In the genomic region with DNA sequence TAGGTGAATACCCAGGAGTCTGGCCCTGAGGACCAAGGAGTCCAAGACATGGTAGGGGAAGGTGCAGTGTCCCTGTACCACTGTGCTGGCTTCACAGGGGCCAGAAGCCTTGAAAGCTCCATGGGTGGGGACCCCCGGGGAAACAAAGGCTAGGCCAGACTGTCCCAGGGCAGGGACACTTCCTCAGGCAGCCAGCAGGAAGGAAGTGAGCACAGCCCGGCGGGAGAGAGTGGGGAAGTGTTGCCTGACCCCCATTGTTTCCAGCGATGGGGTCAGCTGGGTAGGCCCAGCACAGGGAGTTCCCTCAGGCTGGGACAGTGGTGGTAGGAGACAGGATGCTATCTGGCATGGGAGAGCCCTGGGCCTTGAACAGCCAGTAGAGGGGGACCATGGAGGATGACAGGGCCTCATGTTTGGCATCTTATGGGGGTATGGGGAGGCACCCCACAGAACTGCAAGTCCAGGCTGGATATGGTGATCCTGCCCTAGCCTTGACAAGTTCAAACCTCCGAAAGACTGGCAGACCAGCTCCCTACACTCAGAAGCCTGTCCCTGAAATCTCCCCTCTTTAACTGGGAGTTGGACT, we compare ENCODE assay signal across 7 cellular contexts. TPM values are rescaled to one million over a fixed set of nuclear protein-coding genes. Genes with fewer than 3 reads are reported as not detected.
DNase-seq lines count a peak whose midpoint lies in the region; ATAC-seq and TF ChIP-seq lines count a peak whose summit lies in the region.

No MANE protein-coding gene starts in this region.

- H4K91ac ChIP-seq in IMR-90 (ENCODE audit: insufficient read depth, low read depth, low read length), result no peak overlapping the region

- H4K20me1 ChIP-seq in IMR-90 (ENCODE audit: insufficient read depth, low read length), result peaks cover 12% of the 10 kb centered on the region; the same call in 1 of the 2 replicates
- H4K20me1 ChIP-seq in OCI-LY7 (ENCODE audit: insufficient read depth, low read length), result no peaks in the 10 kb centered on the region

- POLR2A ChIA-PET in IMR-90 (lab: Charles Lee; ENCODE audit: unreplicated experiment) (interaction anchor here (1.0 kb wide), 1 partner anchor 13 kb away, joined by 4 read pairs; no protein-coding TSS in a partner anchor), OCI-LY7 (lab: Charles Lee) (interaction anchor here (1.2 kb wide), 1 partner anchor 27 kb away, joined by 3 read pairs; a partner anchor contains a TSS)

- no peak overlapping the region for H4K8ac ChIP-seq in IMR-90 (ENCODE audit: low read depth in 2 of 2, low read length in 2 of 2)

- no peak overlapping the region for H3K18ac ChIP-seq in IMR-90 (ENCODE audit: low read depth, low read length)

- no peak overlapping the region for H3K56ac ChIP-seq in IMR-90 (ENCODE audit: extremely low read depth, insufficient read depth, low read length)

- H4K5ac ChIP-seq in IMR-90 (ENCODE audit: low read depth, low read length), result no peak overlapping the region

- no peaks in the 10 kb centered on the region for H3K9me2 ChIP-seq in OCI-LY7 (ENCODE audit: insufficient read depth, low read length)

- H2BK120ac ChIP-seq in IMR-90 (ENCODE audit: low read depth, low read length), result no peak overlapping the region

- no peak overlapping the region for H3K14ac ChIP-seq in IMR-90 (replicated peaks; ENCODE audit: low read depth, low read length)

- DNase-seq in IMR-90 (no peak), lower lobe of right lung (peak; percentile 72), substantia nigra (lab: John Stamatoyannopoulos, UW) (peak in 2 of 49 donors; percentile 31 to 37), NCI-H510A treated with DMSO at 0.1 percent for 48 hours (lab: John Stamatoyannopoulos, UW) (no peak), OCI-LY7 (ENCODE audit: low spot score) (no peak)
- no peak for DNase-seq in effector memory CD4-positive, alpha-beta T cell

- H3K9me3 ChIP-seq in IMR-90 (ENCODE audit: control insufficient read depth, insufficient read depth, low read length) (no peaks in the 10 kb centered on the region), lower lobe of right lung (no peaks in the 10 kb centered on the region), OCI-LY7 (ENCODE audit: low read length) (no peaks in the 10 kb centered on the region)
- H3K9me3 ChIP-seq in effector memory CD4-positive, alpha-beta T cell (ENCODE audit: control insufficient read depth, low read length), result no peaks in the 10 kb centered on the region

- no peak for TF ChIP-seq RAD21 in IMR-90 (IDR thresholded peaks at IDR 0.05; ENCODE audit: low read length)

- no TSS peak for BruUV-seq in IMR-90 (replicated peaks; lab: Mats Ljungman, UMichigan)
- no TSS peak for BruUV-seq in OCI-LY7 (replicated peaks; lab: Mats Ljungman, UMichigan)

- no peak overlapping the region for H3K4me2 ChIP-seq in IMR-90 (ENCODE audit: low read depth, low read length)
- no peak overlapping the region for H3K4me2 ChIP-seq in OCI-LY7 (ENCODE audit: low read length)

- TF ChIP-seq POLR2A in IMR-90 (IDR thresholded peaks at IDR 0.05; ENCODE audit: low read depth, low read length), result no peak

- TF ChIP-seq CTCF in IMR-90 (conservative IDR thresholded peaks at IDR 0.05; ENCODE audit: low read depth, low read length) (no peak), lower lobe of right lung (IDR thresholded peaks at IDR 0.05) (peak; percentile 11), OCI-LY7 (conservative IDR thresholded peaks at IDR 0.05; ENCODE audit: low read length) (no peak)

- H3K23ac ChIP-seq in IMR-90 (ENCODE audit: low read depth, low read length), result no peak overlapping the region

- no peak overlapping the region for H3K9ac ChIP-seq in IMR-90 (ENCODE audit: low read depth, low read length)

- dilution Hi-C loops in IMR-90 (cut with HindIII; ENCODE audit: low sequenced_read_pairs, unreplicated experiment), result no loop called here

- H2AFZ ChIP-seq in IMR-90 (replicated peaks; ENCODE audit: low read length, poor library complexity), result no peak overlapping the region
- no peak overlapping the region for H2AFZ ChIP-seq in OCI-LY7 (ENCODE audit: low read length)

- H3K27me3 ChIP-seq in IMR-90 (ENCODE audit: control insufficient read depth, insufficient read depth, low read length), result no peaks in the 10 kb centered on the region
- no peaks in the 10 kb centered on the region for H3K27me3 ChIP-seq in lower lobe of right lung (ENCODE audit: low read depth)
- H3K27me3 ChIP-seq in effector memory CD4-positive, alpha-beta T cell (replicated peaks; ENCODE audit: control insufficient read depth, insufficient read depth, low read length, poor library complexity, severe bottlenecking), result no peaks in the 10 kb centered on the region

- no peak overlapping the region for H3K27ac ChIP-seq in IMR-90 (ENCODE audit: insufficient read depth, low read length)
- H3K27ac ChIP-seq in cingulate gyrus (ENCODE audit: low read depth, low read length), result peak overlapping the region; percentile 98
- peak overlapping the region; percentile 98 for H3K27ac ChIP-seq in lower lobe of right lung
- H3K27ac ChIP-seq in substantia nigra (ENCODE audit: low read depth, low read length, poor library complexity, severe bottlenecking), result peak overlapping the region; percentile 97
- H3K27ac ChIP-seq in effector memory CD4-positive, alpha-beta T cell (ENCODE audit: insufficient read depth, low read length, poor library complexity, severe bottlenecking), result no peak overlapping the region
- H3K27ac ChIP-seq in OCI-LY7 (ENCODE audit: low read depth, low read length, poor library complexity, severe bottlenecking), result no peak overlapping the region

- no peak overlapping the region for H2AK5ac ChIP-seq in IMR-90 (ENCODE audit: low read depth, low read length)

- H3K79me1 ChIP-seq in IMR-90 (ENCODE audit: low read depth in 1 of 2, low read length in 2 of 2), result peaks cover 27 to 51% of the 10 kb centered on the region in 2 experiments

- H3K4me1 ChIP-seq in IMR-90 (ENCODE audit: control insufficient read depth, insufficient read depth, low read length) (peaks cover 26% of the 10 kb centered on the region), lower lobe of right lung (peaks cover 81% of the 10 kb centered on the region), OCI-LY7 (ENCODE audit: insufficient read depth, low read length, poor library complexity, severe bottlenecking) (peaks cover 34% of the 10 kb centered on the region)
- peaks cover 40% of the 10 kb centered on the region for H3K4me1 ChIP-seq in effector memory CD4-positive, alpha-beta T cell (ENCODE audit: control insufficient read depth, insufficient read depth, low read length, poor library complexity, severe bottlenecking)

- H3K4me3 ChIP-seq in IMR-90 (ENCODE audit: insufficient read depth, low read depth, low read length), result no peak overlapping the region
- H3K4me3 ChIP-seq in lower lobe of right lung, result peak overlapping the region; percentile 91
- no peak overlapping the region for H3K4me3 ChIP-seq in effector memory CD4-positive, alpha-beta T cell (ENCODE audit: insufficient read depth, low read depth, low read length, poor library complexity, severe bottlenecking)
- no peak overlapping the region for H3K4me3 ChIP-seq in OCI-LY7 (ENCODE audit: low read depth, low read length, poor library complexity, severe bottlenecking)

- intact Hi-C loops in IMR-90 (cut with micrococcal nuclease), result loop anchor here (1.0 to 5.0 kb wide), 3 partner anchors 61 to 129 kb away; no protein-coding TSS in a partner anchor
- intact Hi-C loops in lower lobe of right lung (cut with DNase I), result no loop called here
- intact Hi-C loops in OCI-LY7 (cut with micrococcal nuclease; ENCODE audit: unreplicated experiment), result loop anchor here (1.0 to 5.0 kb wide), 3 partner anchors 24 to 96 kb away; a partner anchor contains a TSS

- H3K9me1 ChIP-seq in IMR-90 (ENCODE audit: insufficient read depth, low read length), result peaks cover 8% of the 10 kb centered on the region

- H3K4ac ChIP-seq in IMR-90 (ENCODE audit: low read depth, low read length), result no peak overlapping the region

- H2BK15ac ChIP-seq in IMR-90 (ENCODE audit: low read depth, low read length), result no peak overlapping the region

- no peak overlapping the region for H2BK5ac ChIP-seq in IMR-90 (ENCODE audit: low read depth, low read length, poor library complexity, severe bottlenecking)

- no peak overlapping the region for H2BK20ac ChIP-seq in IMR-90 (ENCODE audit: low read depth, low read length)

- peaks cover 16% of the 10 kb centered on the region for H3K36me3 ChIP-seq in IMR-90 (ENCODE audit: control insufficient read depth, insufficient read depth, low read length)
- peaks cover 31% of the 10 kb centered on the region for H3K36me3 ChIP-seq in lower lobe of right lung
- H3K36me3 ChIP-seq in effector memory CD4-positive, alpha-beta T cell (ENCODE audit: control insufficient read depth, insufficient read depth, low read length), result no peaks in the 10 kb centered on the region
- H3K36me3 ChIP-seq in OCI-LY7 (ENCODE audit: insufficient read depth, low read length), result peaks cover 20% of the 10 kb centered on the region; the same call in 1 of the 2 replicates

- H2AK9ac ChIP-seq in IMR-90 (replicated peaks; ENCODE audit: low read depth, low read length, poor library complexity), result peak overlapping the region; percentile 67

- in situ Hi-C loops in IMR-90 (cut with MboI; ENCODE audit: low sequenced_read_pairs), result no loop called here

- ATAC-seq in IMR-90 (ENCODE audit: low read depth) (no peak), lower lobe of right lung (peak in 1 of 2 donors; percentile 4)

- CTCF ChIA-PET in IMR-90 (lab: Yijun Ruan, JAX), result interaction anchor here (0.7 to 1.0 kb wide), 3 partner anchors 10 to 25 kb away, joined by 3 to 4 read pairs (median 4); a partner anchor contains a TSS
- CTCF ChIA-PET in OCI-LY7 (lab: Charles Lee; ENCODE audit: unreplicated experiment), result interaction anchor here (1.9 kb wide), 1 partner anchor 31 kb away, joined by 5 read pairs; a partner anchor contains a TSS

- peaks cover 12% of the 10 kb centered on the region; the same call in 1 of the 2 replicates for H3K79me2 ChIP-seq in OCI-LY7 (ENCODE audit: insufficient read depth, low read depth, low read length)

- WGBS in IMR-90 (ENCODE audit: extremely low coverage in 2 of 2, insufficient read length in 1 of 2), 2 experiments, result 82% methylated on average over 4 of the region's 5 CpGs; no CpG with 5 or more reads in 1 of the 2 experiments

RNA-seq across cellular contexts. Expression of a gene that starts 1.2 kb away (rescaled TPM):
- total RNA-seq in IMR-90 (2012; rRNA removed) (53.6 and 56.8 TPM in 2 replicates), lower lobe of right lung (155 TPM), OCI-LY7 (2022) (7.6 and 7.7 TPM in 2 replicates)
- polyA plus RNA-seq in IMR-90 (2012; rRNA removed), result 104 and 114 TPM in 2 replicates
- polyA plus RNA-seq in IMR-90 (2012; cell fraction: cytosol; rRNA removed), result 59.7 and 156 TPM in 2 replicates
- polyA plus RNA-seq in IMR-90 (2012; cell fraction: nucleus; rRNA removed; ENCODE audit: low replicate concordance), result 32.0 and 77.6 TPM in 2 replicates
- 15.3 and 19.7 TPM in 2 replicates for total RNA-seq in OCI-LY7 (2014; rRNA removed; shearing (Covaris generic))

RNA-seq across cellular contexts. Expression of a gene that starts 4.3 kb away (rescaled TPM):
- 13.4 and 14.2 TPM in 2 replicates for total RNA-seq in IMR-90 (2012; rRNA removed)
- 24.0 and 24.8 TPM in 2 replicates for polyA plus RNA-seq in IMR-90 (2012; rRNA removed)
- 61.1 and 70.8 TPM in 2 replicates for polyA plus RNA-seq in IMR-90 (2012; cell fraction: cytosol; rRNA removed)
- polyA plus RNA-seq in IMR-90 (2012; cell fraction: nucleus; rRNA removed; ENCODE audit: low replicate concordance), result 24.8 and 29.9 TPM in 2 replicates
- 29.4 TPM for total RNA-seq in lower lobe of right lung
- total RNA-seq in OCI-LY7 (2014; rRNA removed; shearing (Covaris generic)), result 24.5 and 26.9 TPM in 2 replicates
- 20.2 and 20.4 TPM in 2 replicates for total RNA-seq in OCI-LY7 (2022)

RNA-seq across cellular contexts. Expression of a gene that starts 16.9 kb away (rescaled TPM):
- 17.4 and 18.3 TPM in 2 replicates for total RNA-seq in IMR-90 (2012; rRNA removed)
- polyA plus RNA-seq in IMR-90 (2012; rRNA removed), result 53.4 and 55.6 TPM in 2 replicates
- 48.6 and 60.5 TPM in 2 replicates for polyA plus RNA-seq in IMR-90 (2012; cell fraction: cytosol; rRNA removed)
- polyA plus RNA-seq in IMR-90 (2012; cell fraction: nucleus; rRNA removed; ENCODE audit: low replicate concordance), result 77.2 and 105 TPM in 2 replicates
- 39.5 TPM for total RNA-seq in lower lobe of right lung
- total RNA-seq in OCI-LY7 (2014; rRNA removed; shearing (Covaris generic)), result 35.8 and 36.0 TPM in 2 replicates
- total RNA-seq in OCI-LY7 (2022), result 33.0 and 33.9 TPM in 2 replicates

RNA-seq across cellular contexts. Expression of a gene that starts 20.3 kb away (rescaled TPM):
- under 0.01 and 0.36 TPM in 2 replicates for total RNA-seq in IMR-90 (2012; rRNA removed)
- polyA plus RNA-seq in IMR-90 (2012; rRNA removed), result 0.29 and 0.32 TPM in 2 replicates
- polyA plus RNA-seq in IMR-90 (2012; cell fraction: cytosol; rRNA removed), result 0.21 and 0.32 TPM in 2 replicates
- polyA plus RNA-seq in IMR-90 (2012; cell fraction: nucleus; rRNA removed; ENCODE audit: low replicate concordance), result 1.4 and 2.3 TPM in 2 replicates
- 58.2 TPM for total RNA-seq in lower lobe of right lung
- total RNA-seq in OCI-LY7 (2014; rRNA removed; shearing (Covaris generic)), result 0.85 and 2.8 TPM in 2 replicates
- 0.33 and 0.36 TPM in 2 replicates for total RNA-seq in OCI-LY7 (2022)

RNA-seq across cellular contexts. Expression of a gene that starts 21.8 kb away (rescaled TPM):
- total RNA-seq in IMR-90 (2012; rRNA removed), result 0.83 and 1.1 TPM in 2 replicates
- polyA plus RNA-seq in IMR-90 (2012; rRNA removed), result 1.1 and 1.4 TPM in 2 replicates
- polyA plus RNA-seq in IMR-90 (2012; cell fraction: cytosol; rRNA removed), result 1.3 and 2.1 TPM in 2 replicates
- 2.2 and 2.7 TPM in 2 replicates for polyA plus RNA-seq in IMR-90 (2012; cell fraction: nucleus; rRNA removed; ENCODE audit: low replicate concordance)
- total RNA-seq in lower lobe of right lung, result 32.8 TPM
- total RNA-seq in OCI-LY7 (2014; rRNA removed; shearing (Covaris generic)), result 1.7 and 1.8 TPM in 2 replicates
- 2.8 and 3.0 TPM in 2 replicates for total RNA-seq in OCI-LY7 (2022)

Comparison
In these comparisons a context has a peak if more than half of its experiments do, and no peak if none do; other contexts are left out.
1. H3K27ac ChIP-seq: peak in cingulate gyrus (single experiment), lower lobe of right lung (single experiment) and substantia nigra (single experiment); none in IMR-90 (single experiment), effector memory CD4-positive, alpha-beta T cell (single experiment) and OCI-LY7 (single experiment).